Comparison of ENCODE assay signal across 23 cellular contexts in genomic region chr12:44551631-44552030, GRCh38.
DNase-seq lines count a peak whose midpoint lies in the region; ATAC-seq and TF ChIP-seq lines count a peak whose summit lies in the region.
"Had no signal": no experiment of that assay in that cellular context is flagged by ENCODE, and none has a peak within 500 bp of the region (broad histone marks: within the 10 kb centered on the region; RNA-seq: fewer than 3 reads in every experiment).

No MANE protein-coding gene starts in this region.

- no peak for ATAC-seq in WTC11
- peak; percentile 70 for ATAC-seq in activated naive CD8-positive, alpha-beta T cell treated with anti-CD3 and anti-CD28 coated beads, Interleukin-2, amount 50 U/mL, for 24 hours
- ATAC-seq in GM18858 (IDR thresholded peaks at IDR 0.05; ENCODE audit: unreplicated experiment), result no peak
- ATAC-seq in GM18909 (IDR thresholded peaks at IDR 0.05; ENCODE audit: poor library complexity, unreplicated experiment), result no peak
- ATAC-seq: Panc1 had no signal

- intact Hi-C loops in activated naive CD4-positive, alpha-beta T cell treated with anti-CD3 and anti-CD28 coated beads for 36 hours (cut with micrococcal nuclease), result no loop called here

- peaks cover 71% of the 10 kb centered on the region for H3K4me1 Mint-ChIP-seq in activated naive CD4-positive, alpha-beta T cell treated with anti-CD3 and anti-CD28 coated beads, Interleukin-2, amount 50 U/mL, for 24 hours
- H3K4me1 Mint-ChIP-seq in activated naive CD4-positive, alpha-beta T cell treated with anti-CD3 and anti-CD28 coated beads for 36 hours (ENCODE audit: low read depth), result peaks cover 35% of the 10 kb centered on the region
- H3K4me1 Mint-ChIP-seq in WTC11, result peaks cover 8% of the 10 kb centered on the region
- H3K4me1 Mint-ChIP-seq in activated naive CD8-positive, alpha-beta T cell treated with anti-CD3 and anti-CD28 coated beads, Interleukin-2, amount 50 U/mL, for 24 hours, result peaks cover 50% of the 10 kb centered on the region
- H3K4me1 Mint-ChIP-seq: CD14-positive monocyte, IgD-negative memory B cell had no signal

- POLR2A ChIA-PET in WTC11 (lab: Charles Lee), result no interaction called here

- TF ChIP-seq CTCF in WTC11 (IDR thresholded peaks at IDR 0.05), result no peak

- H3K27ac Mint-ChIP-seq in activated naive CD4-positive, alpha-beta T cell treated with anti-CD3 and anti-CD28 coated beads, Interleukin-2, amount 50 U/mL, for 24 hours, result peak overlapping the region; percentile 84
- no peak overlapping the region for H3K27ac Mint-ChIP-seq in activated naive CD4-positive, alpha-beta T cell treated with anti-CD3 and anti-CD28 coated beads for 36 hours
- peak overlapping the region; percentile 14; the same call in 1 of the 2 replicates for H3K27ac Mint-ChIP-seq in WTC11
- no peak overlapping the region for H3K27ac Mint-ChIP-seq in activated naive CD8-positive, alpha-beta T cell treated with anti-CD3 and anti-CD28 coated beads, Interleukin-2, amount 50 U/mL, for 24 hours
- H3K27ac Mint-ChIP-seq: CD14-positive monocyte, IgD-negative memory B cell had no signal

- H3K9me3 Mint-ChIP-seq in activated naive CD4-positive, alpha-beta T cell treated with anti-CD3 and anti-CD28 coated beads, Interleukin-2, amount 50 U/mL, for 24 hours, result no peaks in the 10 kb centered on the region
- H3K9me3 Mint-ChIP-seq in activated naive CD4-positive, alpha-beta T cell treated with anti-CD3 and anti-CD28 coated beads for 36 hours, result no peaks in the 10 kb centered on the region
- no peaks in the 10 kb centered on the region for H3K9me3 Mint-ChIP-seq in WTC11
- H3K9me3 Mint-ChIP-seq in activated naive CD8-positive, alpha-beta T cell treated with anti-CD3 and anti-CD28 coated beads, Interleukin-2, amount 50 U/mL, for 24 hours, result no peaks in the 10 kb centered on the region
- H3K9me3 Mint-ChIP-seq: IgD-negative memory B cell had no signal

- DNase-seq in activated naive CD4-positive, alpha-beta T cell treated with anti-CD3 and anti-CD28 coated beads for 36 hours, result no peak
- DNase-seq in WTC11 (ENCODE audit: low spot score), result no peak
- DNase-seq in activated naive CD8-positive, alpha-beta T cell treated with anti-CD3 and anti-CD28 coated beads, Interleukin-2, amount 50 U/mL, for 24 hours, result no peak
- no peak for DNase-seq in GM03348 (ENCODE audit: low spot score)
- DNase-seq: 8988T, ACHN, BE2C, Calu3, DMS79 treated with DMSO at 0.1 percent for 48 hours, MM.1S, NCI-H1048, NCI-H1417, NCI-H1694 treated with DMSO at 0.1 percent for 48 hours, NCI-H2081, NCI-H2227 treated with DMSO at 0.1 percent for 48 hours, NCI-H748 treated with DMSO at 0.1 percent for 48 hours, SHP77 had no signal

- no peak overlapping the region for H3K4me3 Mint-ChIP-seq in activated naive CD4-positive, alpha-beta T cell treated with anti-CD3 and anti-CD28 coated beads, Interleukin-2, amount 50 U/mL, for 24 hours
- H3K4me3 Mint-ChIP-seq in activated naive CD4-positive, alpha-beta T cell treated with anti-CD3 and anti-CD28 coated beads for 36 hours, result no peak overlapping the region
- no peak overlapping the region for H3K4me3 Mint-ChIP-seq in WTC11
- no peak overlapping the region for H3K4me3 Mint-ChIP-seq in activated naive CD8-positive, alpha-beta T cell treated with anti-CD3 and anti-CD28 coated beads, Interleukin-2, amount 50 U/mL, for 24 hours
- H3K4me3 Mint-ChIP-seq: CD14-positive monocyte, IgD-negative memory B cell had no signal

- H3K36me3 Mint-ChIP-seq in activated naive CD4-positive, alpha-beta T cell treated with anti-CD3 and anti-CD28 coated beads, Interleukin-2, amount 50 U/mL, for 24 hours, result peaks cover 15% of the 10 kb centered on the region
- H3K36me3 Mint-ChIP-seq in activated naive CD4-positive, alpha-beta T cell treated with anti-CD3 and anti-CD28 coated beads for 36 hours (ENCODE audit: low read depth), result peaks cover 6% of the 10 kb centered on the region
- no peaks in the 10 kb centered on the region for H3K36me3 Mint-ChIP-seq in WTC11
- peaks cover 11% of the 10 kb centered on the region for H3K36me3 Mint-ChIP-seq in activated naive CD8-positive, alpha-beta T cell treated with anti-CD3 and anti-CD28 coated beads, Interleukin-2, amount 50 U/mL, for 24 hours (ENCODE audit: low read depth)
- H3K36me3 Mint-ChIP-seq: CD14-positive monocyte, IgD-negative memory B cell had no signal

- CTCF ChIA-PET in activated naive CD4-positive, alpha-beta T cell treated with anti-CD3 and anti-CD28 coated beads for 36 hours (lab: Charles Lee), result no interaction called here
- CTCF ChIA-PET in WTC11 (lab: Charles Lee), result no interaction called here

- H3K27me3 Mint-ChIP-seq in activated naive CD4-positive, alpha-beta T cell treated with anti-CD3 and anti-CD28 coated beads, Interleukin-2, amount 50 U/mL, for 24 hours, result no peaks in the 10 kb centered on the region
- no peaks in the 10 kb centered on the region for H3K27me3 Mint-ChIP-seq in activated naive CD4-positive, alpha-beta T cell treated with anti-CD3 and anti-CD28 coated beads for 36 hours (ENCODE audit: low read depth)
- no peaks in the 10 kb centered on the region for H3K27me3 Mint-ChIP-seq in WTC11 (ENCODE audit: low read depth)
- H3K27me3 Mint-ChIP-seq in activated naive CD8-positive, alpha-beta T cell treated with anti-CD3 and anti-CD28 coated beads, Interleukin-2, amount 50 U/mL, for 24 hours, result no peaks in the 10 kb centered on the region

TF ChIP-seq in WTC11, 78 proteins besides CTCF, POLR2A, EP300 and RAD21:
- TF ChIP-seq ZBTB43 (CRISPR knock-in tag; IDR thresholded peaks at IDR 0.05), result no peak
- no peak for TF ChIP-seq PREB (CRISPR knock-in tag; IDR thresholded peaks at IDR 0.05; ENCODE audit: borderline replicate concordance)
- TF ChIP-seq ZNF671 (CRISPR knock-in tag; IDR thresholded peaks at IDR 0.05), result no peak
- TF ChIP-seq SMAD3 (CRISPR knock-in tag; IDR thresholded peaks at IDR 0.05; ENCODE audit: borderline replicate concordance), result no peak
- no peak for TF ChIP-seq SOX15 (CRISPR knock-in tag; IDR thresholded peaks at IDR 0.05)

Comparison
In these comparisons a context has a peak if more than half of its experiments do, and no peak if none do; other contexts are left out.
1. H3K27ac Mint-ChIP-seq: peak in activated naive CD4-positive, alpha-beta T cell treated with anti-CD3 and anti-CD28 coated beads, Interleukin-2, amount 50 U/mL, for 24 hours (single experiment) and WTC11 (single experiment); none in activated naive CD4-positive, alpha-beta T cell treated with anti-CD3 and anti-CD28 coated beads for 36 hours (single experiment) and activated naive CD8-positive, alpha-beta T cell treated with anti-CD3 and anti-CD28 coated beads, Interleukin-2, amount 50 U/mL, for 24 hours (single experiment).